Comparison of ENCODE assay signal across 7 cellular contexts in genomic region chr1:51237313-51237700, GRCh38. TPM values are rescaled to one million over a fixed set of nuclear protein-coding genes. Genes with fewer than 3 reads are reported as not detected.
DNase-seq lines count a peak whose midpoint lies in the region; TF ChIP-seq lines count a peak whose summit lies in the region.

No MANE protein-coding gene starts in this region.

- peak overlapping the region; percentile 98 for H3K9ac ChIP-seq in adipocyte (ENCODE audit: low read length)
- H3K9ac ChIP-seq in iPS-20b (ENCODE audit: low read depth, low read length), result peak overlapping the region; percentile 91; the same call in 1 of the 2 replicates

- whole genome bisulfite sequencing in suprapubic skin, result 1% methylated on average over 9 of the region's 9 CpGs

- intact Hi-C loops in CD14-positive monocyte (cut with micrococcal nuclease), result loop anchor here in 1 of 2 donors (5.0 kb wide), 2 partner anchors 35 to 65 kb away; no protein-coding TSS in a partner anchor
- intact Hi-C loops in activated CD4-positive, alpha-beta T cell treated with anti-CD3 and anti-CD28 coated beads, Interleukin-2, amount 10 ng/mL, durations not matched to agents 24 days and 14 days (cut with micrococcal nuclease), result loop anchor here (5.0 kb wide), 3 partner anchors 45 to 275 kb away; partner anchors contain the start of gene FAF1

- H3K4me1 Mint-ChIP-seq in CD14-positive monocyte, result peaks cover 26% of the 10 kb centered on the region
- H3K4me1 Mint-ChIP-seq in activated CD4-positive, alpha-beta T cell treated with anti-CD3 and anti-CD28 coated beads, Interleukin-2, amount 10 ng/mL, durations not matched to agents 24 days and 14 days, result peaks cover 34% of the 10 kb centered on the region

- no peak for TF ChIP-seq EP300 in suprapubic skin (IDR thresholded peaks at IDR 0.05)

- H3K36me3 ChIP-seq in adipocyte (ENCODE audit: control insufficient read depth, insufficient read depth, low read length, severe bottlenecking) (no peaks in the 10 kb centered on the region), iPS-20b (ENCODE audit: insufficient read depth, low read depth, low read length) (no peaks in the 10 kb centered on the region), suprapubic skin (no peaks in the 10 kb centered on the region)

- H3K27me3 ChIP-seq in adipocyte (replicated peaks; ENCODE audit: control insufficient read depth, insufficient read depth, low read length) (no peaks in the 10 kb centered on the region), iPS-20b (ENCODE audit: insufficient read depth, low read length) (peaks cover 11% of the 10 kb centered on the region; the same call in 1 of the 2 replicates), suprapubic skin (no peaks in the 10 kb centered on the region)

- no peak for TF ChIP-seq POLR2A in suprapubic skin (IDR thresholded peaks at IDR 0.05)

- H3K4me3 ChIP-seq in adipocyte (ENCODE audit: low read length) (peak overlapping the region; percentile 97), iPS-20b (ENCODE audit: low read length) (peak overlapping the region; percentile 98), suprapubic skin (peak overlapping the region; percentile 96)

- H3K9me3 Mint-ChIP-seq in CD14-positive monocyte, result peaks cover 0 to 2% (median 0%) of the 10 kb centered on the region in 7 donors
- no peaks in the 10 kb centered on the region for H3K9me3 Mint-ChIP-seq in activated CD4-positive, alpha-beta T cell treated with anti-CD3 and anti-CD28 coated beads, Interleukin-2, amount 10 ng/mL, durations not matched to agents 24 days and 14 days

- H3K36me3 Mint-ChIP-seq in CD14-positive monocyte, result peaks cover 11 to 14% of the 10 kb centered on the region in 2 donors
- H3K36me3 Mint-ChIP-seq in activated CD4-positive, alpha-beta T cell treated with anti-CD3 and anti-CD28 coated beads, Interleukin-2, amount 10 ng/mL, durations not matched to agents 24 days and 14 days (ENCODE audit: low read depth), result peaks cover 2% of the 10 kb centered on the region

- peaks cover 0 to 6% (median 0%) of the 10 kb centered on the region in 3 donors for H3K27me3 Mint-ChIP-seq in CD14-positive monocyte (ENCODE audit: low read depth in 3 of 3)
- peaks cover 2% of the 10 kb centered on the region for H3K27me3 Mint-ChIP-seq in activated CD4-positive, alpha-beta T cell treated with anti-CD3 and anti-CD28 coated beads, Interleukin-2, amount 10 ng/mL, durations not matched to agents 24 days and 14 days

- H3K4me1 ChIP-seq in adipocyte (ENCODE audit: control insufficient read depth, insufficient read depth, low read length) (peaks cover 32% of the 10 kb centered on the region), iPS-20b (ENCODE audit: insufficient read depth, low read length) (peaks cover 10% of the 10 kb centered on the region), suprapubic skin (peaks cover 54% of the 10 kb centered on the region)

- no peak overlapping the region for H3K27ac Mint-ChIP-seq in CD14-positive monocyte
- H3K27ac Mint-ChIP-seq in activated CD4-positive, alpha-beta T cell treated with anti-CD3 and anti-CD28 coated beads, Interleukin-2, amount 10 ng/mL, durations not matched to agents 24 days and 14 days, result no peak overlapping the region

- DNase-seq in HT-29 (ENCODE audit: low spot score) (peak; percentile 35), adipocyte (ENCODE audit: low read depth) (no peak), suprapubic skin (ENCODE audit: low spot score in 2 of 2) (no peak), CD14-positive monocyte (ENCODE audit: low spot score) (no peak), AG08396 (ENCODE audit: low spot score) (no peak)
- no peak for DNase-seq in activated CD4-positive, alpha-beta T cell treated with anti-CD3 and anti-CD28 coated beads, Interleukin-2, amount 10 ng/mL, durations not matched to agents 24 days and 14 days

- H3K4me3 Mint-ChIP-seq in CD14-positive monocyte, result no peak overlapping the region
- H3K4me3 Mint-ChIP-seq in activated CD4-positive, alpha-beta T cell treated with anti-CD3 and anti-CD28 coated beads, Interleukin-2, amount 10 ng/mL, durations not matched to agents 24 days and 14 days, result no peak overlapping the region

- H3K9me3 ChIP-seq in adipocyte (ENCODE audit: control insufficient read depth, low read length) (no peaks in the 10 kb centered on the region), iPS-20b (ENCODE audit: insufficient read depth, low read depth, low read length) (no peaks in the 10 kb centered on the region), suprapubic skin (no peaks in the 10 kb centered on the region)

- peak overlapping the region; percentile 96 for H3K27ac ChIP-seq in iPS-20b (ENCODE audit: low read length)
- H3K27ac ChIP-seq in suprapubic skin, result peak overlapping the region; percentile 95

- TF ChIP-seq CTCF in suprapubic skin (IDR thresholded peaks at IDR 0.05) (no peak), CD14-positive monocyte (IDR thresholded peaks at IDR 0.05) (no peak)

RNA-seq across cellular contexts. Expression of gene RNF11, which starts 1.2 kb away (rescaled TPM):
- total RNA-seq in HT-29 (2014; rRNA removed; shearing (Covaris generic)), result 40.2 and 55.8 TPM in 2 replicates
- 10 to 100 TPM; 80.8 to 93.1 (median 81.5) TPM for total RNA-seq in suprapubic skin
- 10 to 100 TPM; 25.3 to 28.4 TPM for polyA plus RNA-seq in CD14-positive monocyte
- total RNA-seq in activated CD4-positive, alpha-beta T cell treated with anti-CD3 and anti-CD28 coated beads, Interleukin-2, amount 10 ng/mL, durations not matched to agents 24 days and 14 days, result 24.6 and 33.6 TPM in 2 replicates
